ENCODE assay signal across 17 cellular contexts in the genomic region with DNA sequence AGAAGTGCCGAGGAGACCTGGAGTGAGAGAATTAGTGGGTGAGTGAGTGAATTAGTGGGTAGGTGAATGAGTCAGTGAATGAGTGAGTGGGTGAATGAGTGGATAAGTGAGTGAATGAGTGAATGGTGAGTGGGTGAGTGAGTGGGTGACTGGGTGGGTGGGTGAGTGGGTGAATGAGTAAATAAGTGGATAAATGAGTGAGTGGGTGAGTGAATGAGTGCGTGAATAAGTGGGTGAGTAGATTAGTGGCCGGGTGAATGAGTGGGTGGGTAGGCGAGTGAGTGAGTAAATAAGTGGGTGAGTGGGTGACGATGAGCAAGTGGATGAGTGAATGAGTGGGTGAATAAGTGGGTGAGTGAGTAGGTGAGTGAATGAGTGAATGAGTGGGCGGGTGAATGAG.
DNase-seq lines count a peak whose midpoint lies in the region; ATAC-seq, FAIRE-seq and TF ChIP-seq lines count a peak whose summit lies in the region.
"Had no signal": no experiment of that assay in that cellular context is flagged by ENCODE, and none has a peak within 500 bp of the region (broad histone marks: within the 10 kb centered on the region; RNA-seq: fewer than 3 reads in every experiment).

No MANE protein-coding gene starts in this region.

- TF ChIP-seq POLR2A in K562 (conservative IDR thresholded peaks at IDR 0.05): no peak

- TF ChIP-seq RAD21 in K562 (CRISPR knock-in tag; conservative IDR thresholded peaks at IDR 0.05 in 1 of 2, IDR thresholded peaks at IDR 0.05 in 1 of 2): no peak

- no peaks in the 10 kb centered on the region for H3K4me1 Mint-ChIP-seq in activated CD4-positive, alpha-beta T cell treated with anti-CD3 and anti-CD28 coated beads, Interleukin-2, amount 10 ng/mL, durations not matched to agents 24 days and 14 days
- H3K4me1 Mint-ChIP-seq in MCF 10A (ENCODE audit: insufficient read depth, unreplicated experiment): no peaks in the 10 kb centered on the region
- H3K4me1 Mint-ChIP-seq: CD14-positive monocyte; CD4-positive, alpha-beta memory T cell; H9 had no signal

- H3K36me3 ChIP-seq in mammary epithelial cell (ENCODE audit: insufficient read depth, low read length) (no peaks in the 10 kb centered on the region), K562 (ENCODE audit: control insufficient read depth, insufficient read depth, low read length) (no peaks in the 10 kb centered on the region)
- H3K36me3 ChIP-seq: BLaER1 had no signal

- H3K27ac ChIP-seq in mammary epithelial cell (ENCODE audit: insufficient read depth, low read depth, low read length) (no peak overlapping the region), K562 (ENCODE audit: extremely low read depth, low read depth, low read length) (no peak overlapping the region)
- H3K27ac ChIP-seq: 22Rv1, A549, BLaER1 had no signal

- in situ Hi-C loops in mammary epithelial cell (cut with MboI; ENCODE audit: low sequenced_read_pairs in 2 of 2) (no loop called here), K562 (cut with MboI) (no loop called here)

- H3K27me3 Mint-ChIP-seq in activated CD4-positive, alpha-beta T cell treated with anti-CD3 and anti-CD28 coated beads, Interleukin-2, amount 10 ng/mL, durations not matched to agents 24 days and 14 days: no peaks in the 10 kb centered on the region
- no peaks in the 10 kb centered on the region for H3K27me3 Mint-ChIP-seq in MCF 10A (ENCODE audit: insufficient read depth, unreplicated experiment)
- H3K27me3 Mint-ChIP-seq: CD4-positive, alpha-beta memory T cell had no signal

- dilution Hi-C loops in mammary epithelial cell (cut with HindIII; ENCODE audit: low sequenced_read_pairs): no loop called here

- POLR2A ChIA-PET in MCF 10A (lab: Yijun Ruan, JAX) (no interaction called here), K562 (lab: Yijun Ruan, JAX) (no interaction called here)

- WGBS in mammary epithelial cell (ENCODE audit: low coverage, missing lambda C conversion rate): 32% methylated on average over 3 of the region's 6 CpGs
- WGBS in K562 (ENCODE audit: insufficient coverage, low coverage, missing lambda C conversion rate): 0% methylated on average over 1 of the region's 6 CpGs

- no peaks in the 10 kb centered on the region for H3K9me1 ChIP-seq in K562 (ENCODE audit: control insufficient read depth, insufficient read depth, low read length)

- peak overlapping the region; percentile 63 for H3K27ac Mint-ChIP-seq in activated CD4-positive, alpha-beta T cell treated with anti-CD3 and anti-CD28 coated beads, Interleukin-2, amount 10 ng/mL, durations not matched to agents 24 days and 14 days
- peak overlapping the region; percentile 37 for H3K27ac Mint-ChIP-seq in MCF 10A (ENCODE audit: low read depth, unreplicated experiment)
- H3K27ac Mint-ChIP-seq: H9 had no signal

- no peaks in the 10 kb centered on the region for H3K36me3 Mint-ChIP-seq in activated CD4-positive, alpha-beta T cell treated with anti-CD3 and anti-CD28 coated beads, Interleukin-2, amount 10 ng/mL, durations not matched to agents 24 days and 14 days (ENCODE audit: low read depth)
- H3K36me3 Mint-ChIP-seq in MCF 10A (ENCODE audit: insufficient read depth, unreplicated experiment): no peaks in the 10 kb centered on the region
- H3K36me3 Mint-ChIP-seq: CD14-positive monocyte; CD4-positive, alpha-beta memory T cell had no signal

- H3K4me2 ChIP-seq in mammary epithelial cell (ENCODE audit: insufficient read depth, low read depth, low read length) (no peak overlapping the region), K562 (ENCODE audit: insufficient read depth, low read length) (no peak overlapping the region)
- H3K4me2 ChIP-seq: A549, BLaER1 had no signal

- DNase-seq in activated CD4-positive, alpha-beta T cell treated with anti-CD3 and anti-CD28 coated beads, Interleukin-2, amount 10 ng/mL, durations not matched to agents 24 days and 14 days: no peak
- DNase-seq in activated CD4-positive, alpha-beta T cell treated with anti-CD3 and anti-CD28 coated beads, Interleukin-2, amount 50 U/mL, for 1 hour: no peak
- DNase-seq in MCF 10A (ENCODE audit: unreplicated experiment) (no peak), mammary epithelial cell (no peak), K562 (ENCODE audit: extremely low read depth in 1 of 4, low spot score in 3 of 4) (no peak), AG20443 (ENCODE audit: low spot score) (no peak)
- DNase-seq: CD4-positive, alpha-beta memory T cell; DMS153; DMS79; GDM1; GOT3; H9 had no signal

- BruUV-seq in MCF 10A (replicated peaks; lab: Mats Ljungman, UMichigan) (no TSS peak), mammary epithelial cell (replicated peaks; lab: Mats Ljungman, UMichigan) (no TSS peak), K562 (replicated peaks; lab: Mats Ljungman, UMichigan) (no TSS peak)

- intact Hi-C loops in activated CD4-positive, alpha-beta T cell treated with anti-CD3 and anti-CD28 coated beads, Interleukin-2, amount 10 ng/mL, durations not matched to agents 24 days and 14 days (cut with micrococcal nuclease): no loop called here
- intact Hi-C loops in MCF 10A (cut with micrococcal nuclease): no loop called here
- intact Hi-C loops in mammary epithelial cell (cut with micrococcal nuclease): no loop called here
- intact Hi-C loops in K562 (cut with micrococcal nuclease): no loop called here

- no peaks in the 10 kb centered on the region for H3K4me1 ChIP-seq in mammary epithelial cell (ENCODE audit: insufficient read depth, low read length)
- H3K4me1 ChIP-seq in K562 (replicated peaks in 1 of 2; ENCODE audit: control insufficient read depth in 2 of 2, insufficient read depth in 2 of 2, low read length in 2 of 2): no peaks in the 10 kb centered on the region
- H3K4me1 ChIP-seq: A549 had no signal

- peaks cover 24% of the 10 kb centered on the region for H3K9me3 ChIP-seq in mammary epithelial cell (replicated peaks; ENCODE audit: insufficient read depth, low read length)
- no peaks in the 10 kb centered on the region for H3K9me3 ChIP-seq in K562 (replicated peaks; ENCODE audit: control insufficient read depth, insufficient read depth, low read depth, low read length)
- H3K9me3 ChIP-seq: A549, BLaER1 had no signal

- no peak overlapping the region for H3K9ac ChIP-seq in mammary epithelial cell (ENCODE audit: insufficient read depth, low read length)
- no peak overlapping the region for H3K9ac ChIP-seq in K562 (ENCODE audit: insufficient read depth in 1 of 2, low read depth in 2 of 2, low read length in 2 of 2)
- H3K9ac ChIP-seq: BLaER1 had no signal

- no peak overlapping the region for H3K4me3 Mint-ChIP-seq in activated CD4-positive, alpha-beta T cell treated with anti-CD3 and anti-CD28 coated beads, Interleukin-2, amount 10 ng/mL, durations not matched to agents 24 days and 14 days
- no peak overlapping the region for H3K4me3 Mint-ChIP-seq in MCF 10A (ENCODE audit: unreplicated experiment)
- H3K4me3 Mint-ChIP-seq: CD14-positive monocyte; CD4-positive, alpha-beta memory T cell; H9 had no signal

- TF ChIP-seq CTCF in MCF 10A (IDR thresholded peaks at IDR 0.05; ENCODE audit: unreplicated experiment) (no peak), mammary epithelial cell (conservative IDR thresholded peaks at IDR 0.05 in 1 of 2, IDR thresholded peaks at IDR 0.05 in 1 of 2; ENCODE audit: extremely low read depth in 1 of 2, insufficient read depth in 1 of 2, low read depth in 1 of 2, low read length in 2 of 2) (no peak), K562 (IDR thresholded peaks at IDR 0.05 in 2 of 3, conservative IDR thresholded peaks at IDR 0.05 in 1 of 3; ENCODE audit: insufficient read depth in 2 of 3, low read depth in 1 of 3, low read length in 3 of 3) (no peak)

- H2AFZ ChIP-seq in mammary epithelial cell (ENCODE audit: low read depth, low read length) (no peak overlapping the region), K562 (ENCODE audit: low read depth, low read length) (no peak overlapping the region)

- CTCF ChIA-PET in MCF 10A (lab: Yijun Ruan, JAX): no interaction called here
- CTCF ChIA-PET in mammary epithelial cell (lab: Charles Lee; ENCODE audit: low non-redundant PET): no interaction called here
- CTCF ChIA-PET in K562 (lab: Yijun Ruan, JAX; ENCODE audit: low intra/inter-chr PET ratio): no interaction called here

- H3K4me3 ChIP-seq in mammary epithelial cell (replicated peaks in 1 of 3; ENCODE audit: insufficient read depth in 1 of 3, low read depth in 2 of 3, low read length in 3 of 3): no peak overlapping the region
- H3K4me3 ChIP-seq in K562: no peak overlapping the region
- H3K4me3 ChIP-seq: A549, BLaER1 had no signal

- H3K27me3 ChIP-seq in mammary epithelial cell (ENCODE audit: insufficient read depth, low read length): no peaks in the 10 kb centered on the region
- no peaks in the 10 kb centered on the region for H3K27me3 ChIP-seq in K562 (ENCODE audit: control insufficient read depth in 2 of 2, insufficient read depth in 2 of 2, low read length in 2 of 2)
- H3K27me3 ChIP-seq: BLaER1 had no signal

- H3K9me3 Mint-ChIP-seq in activated CD4-positive, alpha-beta T cell treated with anti-CD3 and anti-CD28 coated beads, Interleukin-2, amount 10 ng/mL, durations not matched to agents 24 days and 14 days: peaks cover 7% of the 10 kb centered on the region
- peaks cover 13% of the 10 kb centered on the region for H3K9me3 Mint-ChIP-seq in MCF 10A (ENCODE audit: unreplicated experiment)
- H3K9me3 Mint-ChIP-seq: H9 had no signal

- H3K79me2 ChIP-seq in mammary epithelial cell (ENCODE audit: insufficient read depth, low read length) (no peaks in the 10 kb centered on the region), K562 (ENCODE audit: control insufficient read depth, insufficient read depth, low read length) (no peaks in the 10 kb centered on the region)

- H4K20me1 ChIP-seq in mammary epithelial cell (ENCODE audit: insufficient read depth, low read length) (no peaks in the 10 kb centered on the region), K562 (replicated peaks; ENCODE audit: control insufficient read depth, insufficient read depth, low read length) (no peaks in the 10 kb centered on the region)
- H4K20me1 ChIP-seq: BLaER1 had no signal

- no peak for TF ChIP-seq EP300 in K562 (IDR thresholded peaks at IDR 0.05; ENCODE audit: low read length)

- FAIRE-seq in K562 (lab: Jason Lieb, UNC): no peak
- FAIRE-seq: A549 had no signal

- ATAC-seq in K562: no peak
- ATAC-seq in HG02852 (IDR thresholded peaks at IDR 0.05; ENCODE audit: unreplicated experiment): no peak
- ATAC-seq: A549 had no signal

TF ChIP-seq in K562, 482 proteins besides CTCF, POLR2A, EP300 and RAD21:
- TF ChIP-seq ZNF175 (CRISPR knock-in tag; IDR thresholded peaks at IDR 0.05; ENCODE audit: low read depth) (no peak), EGR1 (conservative IDR thresholded peaks at IDR 0.05) (peak; percentile 66), PHB (CRISPR knock-in tag; IDR thresholded peaks at IDR 0.05) (no peak), SRSF9 (IDR thresholded peaks at IDR 0.05; ENCODE audit: borderline replicate concordance, low read depth, low read length) (no peak)
